Comparison of ENCODE assay signal across 24 cellular contexts in genomic region chr18:13582283-13582682, GRCh38.
DNase-seq lines count a peak whose midpoint lies in the region; FAIRE-seq and TF ChIP-seq lines count a peak whose summit lies in the region.
"Had no signal": no experiment of that assay in that cellular context is flagged by ENCODE, and none has a peak within 500 bp of the region (broad histone marks: within the 10 kb centered on the region; RNA-seq: fewer than 3 reads in every experiment).

No MANE protein-coding gene starts in this region.

- no peak for TF ChIP-seq POLR2A in GM12892 (IDR thresholded peaks at IDR 0.05; ENCODE audit: low read depth, low read length)

- DNase-seq in Ammon's horn (ENCODE audit: low spot score) (peak; percentile 29), GM12892 (ENCODE audit: insufficient read length) (no peak), dorsolateral prefrontal cortex (no peak), pons (ENCODE audit: low spot score) (peak; percentile 53), occipital lobe (lab: John Stamatoyannopoulos, UW) (no peak), DMS153 treated with DMSO at 0.1 percent for 48 hours (lab: John Stamatoyannopoulos, UW; ENCODE audit: unreplicated experiment) (no peak), type B pancreatic cell (ENCODE audit: extremely low spot score, unreplicated experiment) (no peak)
- DNase-seq: Caco-2; CD4-positive, alpha-beta memory T cell; DMS 273 treated with DMSO at 0.1 percent for 48 hours; IMR-90; NCI-H187; NCI-H2107; NCI-H446 treated with DMSO at 0.1 percent for 48 hours; NCI-H526 treated with DMSO at 0.1 percent for 48 hours; OCI-M1 had no signal

- no peaks in the 10 kb centered on the region for H3K9me3 Mint-ChIP-seq in type B pancreatic cell
- H3K9me3 Mint-ChIP-seq: CD4-positive, alpha-beta memory T cell had no signal

- H3K27me3 ChIP-seq in dorsolateral prefrontal cortex = no peaks in the 10 kb centered on the region
- H3K27me3 ChIP-seq: BLaER1 treated with 17β-estradiol and CSF1 and Interleukin-3, amounts not matched to agents 10 nM and 100 nM; SJSA1 had no signal

- no peak overlapping the region for H3K4me3 Mint-ChIP-seq in type B pancreatic cell
- H3K4me3 Mint-ChIP-seq: CD4-positive, alpha-beta memory T cell had no signal

- H3K27me3 Mint-ChIP-seq in type B pancreatic cell = peaks cover 3% of the 10 kb centered on the region
- H3K27me3 Mint-ChIP-seq: CD4-positive, alpha-beta memory T cell had no signal

- H3K27ac Mint-ChIP-seq in type B pancreatic cell = no peak overlapping the region

- intact Hi-C loops in dorsolateral prefrontal cortex (cut with DNase I) = no loop called here

- peak; percentile 48 for FAIRE-seq in GM12892 (lab: Jason Lieb, UNC)
- FAIRE-seq: A549, G401.6, GM19239, H1, RCC 7860 had no signal

- peaks cover 6% of the 10 kb centered on the region for H3K4me1 Mint-ChIP-seq in type B pancreatic cell (ENCODE audit: unreplicated experiment)

- H3K27ac ChIP-seq in dorsolateral prefrontal cortex = peak overlapping the region in 58 of 59 donors; percentile 30 to 98 (median 90)
- H3K27ac ChIP-seq: A549; BLaER1 treated with 17β-estradiol and CSF1 and Interleukin-3, amounts not matched to agents 10 nM and 100 nM; KMS-11; SJSA1 had no signal

- H3K36me3 Mint-ChIP-seq in type B pancreatic cell = no peaks in the 10 kb centered on the region

- no peak overlapping the region for H3K4me3 ChIP-seq in dorsolateral prefrontal cortex
- H3K4me3 ChIP-seq: A549; BLaER1 treated with 17β-estradiol and CSF1 and Interleukin-3, amounts not matched to agents 10 nM and 100 nM; SJSA1 had no signal

- peak in 10 of 56 donors; percentile 7 to 37 (median 18) for TF ChIP-seq CTCF in dorsolateral prefrontal cortex (IDR thresholded peaks at IDR 0.05 in 54 of 56, conservative IDR thresholded peaks at IDR 0.05 in 2 of 56; ENCODE audit: low read depth in 1 of 56, partially characterized antibody in 56 of 56)
- TF ChIP-seq CTCF in type B pancreatic cell (conservative IDR thresholded peaks at IDR 0.05) = no peak

Comparison
In these comparisons a context has a peak if more than half of its experiments do, and no peak if none do; other contexts are left out.
1. DNase-seq: peak in Ammon's horn (single experiment) and pons (single experiment); none in GM12892 (single experiment), dorsolateral prefrontal cortex (0 of 10), occipital lobe (single experiment), DMS153 treated with DMSO at 0.1 percent for 48 hours (single experiment) and type B pancreatic cell (single experiment).